ENCODE assay signal across 8 cellular contexts in the genomic region with DNA sequence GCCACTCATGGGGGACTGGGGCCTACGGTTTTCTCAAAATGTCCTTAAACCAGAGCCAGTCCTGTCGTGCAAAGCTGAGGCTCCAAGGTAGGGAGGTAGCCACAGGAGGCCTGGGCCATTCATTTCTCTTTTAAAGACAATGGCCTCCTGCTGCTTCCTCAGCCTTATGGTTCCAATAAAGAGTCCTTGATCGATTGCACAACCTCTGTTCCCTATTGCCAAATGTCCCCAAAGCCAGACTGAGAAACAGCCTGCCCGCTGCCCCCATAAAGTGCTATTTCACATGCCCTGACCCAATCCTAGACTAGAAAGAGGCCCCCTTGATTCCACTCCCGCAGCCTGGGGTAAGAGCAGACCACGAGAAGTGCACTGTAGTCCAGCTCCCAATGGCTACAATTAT.
DNase-seq lines count a peak whose midpoint lies in the region; ATAC-seq and TF ChIP-seq lines count a peak whose summit lies in the region.

No MANE protein-coding gene starts in this region.

- no peak for DNase-seq in activated naive CD4-positive, alpha-beta T cell treated with anti-CD3 and anti-CD28 coated beads, Interleukin-2, amount 10 ng/mL, durations not matched to agents 7 days and 5 days
- no peak for DNase-seq in activated naive CD4-positive, alpha-beta T cell (lab: John Stamatoyannopoulos, UW)
- DNase-seq in SKM-1 treated with dmso at 0.1 percent for 144 hours (lab: John Stamatoyannopoulos, UW; ENCODE audit: unreplicated experiment) (peak; percentile 84), upper lobe of left lung (peak in 1 of 2 donors; percentile 72), Karpas-422 (no peak)

- no peaks in the 10 kb centered on the region for H3K9me2 ChIP-seq in Karpas-422 (replicated peaks; ENCODE audit: insufficient read depth, low read length)

- TF ChIP-seq EP300 in upper lobe of left lung (IDR thresholded peaks at IDR 0.05) = peak in 3 of 4 donors; percentile 7 to 85 (median 32)

- H3K36me3 Mint-ChIP-seq in activated naive CD4-positive, alpha-beta T cell treated with anti-CD3 and anti-CD28 coated beads, Interleukin-2, amount 10 ng/mL, durations not matched to agents 7 days and 5 days = peaks cover 61% of the 10 kb centered on the region

- no peaks in the 10 kb centered on the region for H3K36me3 ChIP-seq in iPS-18a (ENCODE audit: control insufficient read depth, low read depth, low read length)
- H3K36me3 ChIP-seq in upper lobe of left lung = peaks cover 0 to 27% (median 17%) of the 10 kb centered on the region in 4 donors
- H3K36me3 ChIP-seq in Karpas-422 (ENCODE audit: insufficient read depth, low read length) = peaks cover 8% of the 10 kb centered on the region; the same call in 1 of the 2 replicates

- H3K4me2 ChIP-seq in Karpas-422 (ENCODE audit: low read depth, low read length, poor library complexity, severe bottlenecking) = no peak overlapping the region

- H3K4me1 ChIP-seq in iPS-18a (ENCODE audit: control insufficient read depth, low read depth, low read length) = peaks cover 33% of the 10 kb centered on the region
- peaks cover 21 to 53% (median 47%) of the 10 kb centered on the region in 4 donors for H3K4me1 ChIP-seq in upper lobe of left lung
- H3K4me1 ChIP-seq in Karpas-422 (ENCODE audit: low read length) = no peaks in the 10 kb centered on the region

- H3K9me3 ChIP-seq in iPS-18a (ENCODE audit: control insufficient read depth, low read depth, low read length) (no peaks in the 10 kb centered on the region), upper lobe of left lung (no peaks in the 10 kb centered on the region), Karpas-422 (ENCODE audit: low read length) (no peaks in the 10 kb centered on the region)

- H3K27ac ChIP-seq in iPS-18a (ENCODE audit: low read length) (no peak overlapping the region), upper lobe of left lung (peak overlapping the region; percentile 74 to 85 (median 82)), Karpas-422 (ENCODE audit: low read length) (no peak overlapping the region)

- CTCF ChIA-PET in activated naive CD4-positive, alpha-beta T cell treated with anti-CD3 and anti-CD28 coated beads, Interleukin-2, amount 10 ng/mL, durations not matched to agents 7 days and 5 days (lab: Charles Lee) = no interaction called here

- H3K4me1 Mint-ChIP-seq in activated naive CD4-positive, alpha-beta T cell treated with anti-CD3 and anti-CD28 coated beads, Interleukin-2, amount 10 ng/mL, durations not matched to agents 7 days and 5 days = peaks cover 35% of the 10 kb centered on the region

- H3K27me3 Mint-ChIP-seq in activated naive CD4-positive, alpha-beta T cell treated with anti-CD3 and anti-CD28 coated beads, Interleukin-2, amount 10 ng/mL, durations not matched to agents 7 days and 5 days = no peaks in the 10 kb centered on the region

- H3K4me3 ChIP-seq in iPS-18a (ENCODE audit: low read length) (peak overlapping the region; percentile 18), upper lobe of left lung (no peak overlapping the region), Karpas-422 (ENCODE audit: low read length) (no peak overlapping the region)

- H3K27ac Mint-ChIP-seq in activated naive CD4-positive, alpha-beta T cell treated with anti-CD3 and anti-CD28 coated beads, Interleukin-2, amount 10 ng/mL, durations not matched to agents 7 days and 5 days = peak overlapping the region; percentile 36

- no peaks in the 10 kb centered on the region for H3K9me3 Mint-ChIP-seq in activated naive CD4-positive, alpha-beta T cell treated with anti-CD3 and anti-CD28 coated beads, Interleukin-2, amount 10 ng/mL, durations not matched to agents 7 days and 5 days

- H3K79me2 ChIP-seq in Karpas-422 (ENCODE audit: low read length) = no peaks in the 10 kb centered on the region

- H3K9ac ChIP-seq in iPS-18a (ENCODE audit: low read length) (no peak overlapping the region), Karpas-422 (ENCODE audit: low read length) (no peak overlapping the region)

- ATAC-seq in upper lobe of left lung (ENCODE audit: low FRiP score in 2 of 2) (peak in 1 of 2 donors; percentile 59), GM18502 (IDR thresholded peaks at IDR 0.05; ENCODE audit: poor library complexity, unreplicated experiment) (no peak), HG03460 (IDR thresholded peaks at IDR 0.05; ENCODE audit: unreplicated experiment) (no peak)

- H3K4me3 Mint-ChIP-seq in activated naive CD4-positive, alpha-beta T cell treated with anti-CD3 and anti-CD28 coated beads, Interleukin-2, amount 10 ng/mL, durations not matched to agents 7 days and 5 days = no peak overlapping the region

- H2AFZ ChIP-seq in Karpas-422 (ENCODE audit: low read length) = no peak overlapping the region

- TF ChIP-seq CTCF in upper lobe of left lung (IDR thresholded peaks at IDR 0.05) = no peak

- WGBS in upper lobe of left lung, 2 donors = 52 to 53% methylated on average over 6 of the region's 6 CpGs

- no peak for TF ChIP-seq POLR2A in upper lobe of left lung (IDR thresholded peaks at IDR 0.05)

- H3K27me3 ChIP-seq in iPS-18a (ENCODE audit: control insufficient read depth, insufficient read depth, low read length) (no peaks in the 10 kb centered on the region), upper lobe of left lung (no peaks in the 10 kb centered on the region), Karpas-422 (ENCODE audit: low read length) (no peaks in the 10 kb centered on the region)

- no peaks in the 10 kb centered on the region for H4K20me1 ChIP-seq in Karpas-422 (ENCODE audit: insufficient read depth, low read depth, low read length)

Comparison
In these comparisons a context has a peak if more than half of its experiments do, and no peak if none do; other contexts are left out.
1. H3K27ac ChIP-seq: peak in upper lobe of left lung (4 of 4); none in iPS-18a (single experiment) and Karpas-422 (single experiment).